1 cellular context compared by ENCODE assay signal in the genomic region with DNA sequence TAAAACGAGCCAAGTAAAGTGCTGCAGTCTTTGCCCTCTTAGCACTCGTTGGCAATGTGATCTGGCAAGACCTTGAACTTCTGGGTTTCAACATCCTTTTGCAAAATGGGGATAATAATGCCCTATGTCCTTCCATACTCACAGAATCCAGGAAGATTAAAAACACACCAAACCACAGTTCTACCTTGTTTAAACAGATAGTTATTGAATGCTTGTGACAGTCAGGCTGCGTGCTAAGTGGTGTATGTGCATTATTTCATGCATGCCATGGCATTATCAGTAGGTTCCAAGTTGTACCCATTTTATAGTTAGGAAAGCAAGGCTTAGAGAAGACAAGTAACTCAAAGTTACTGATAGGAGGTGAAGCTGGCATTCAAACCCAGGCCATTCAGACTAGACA.
TF ChIP-seq lines count a peak whose summit lies in the region.

No MANE protein-coding gene starts in this region.

TF ChIP-seq in HepG2, 621 proteins besides CTCF, POLR2A, EP300 and RAD21 (continued from another document and continues in another):
- TF ChIP-seq, protein P1, sequence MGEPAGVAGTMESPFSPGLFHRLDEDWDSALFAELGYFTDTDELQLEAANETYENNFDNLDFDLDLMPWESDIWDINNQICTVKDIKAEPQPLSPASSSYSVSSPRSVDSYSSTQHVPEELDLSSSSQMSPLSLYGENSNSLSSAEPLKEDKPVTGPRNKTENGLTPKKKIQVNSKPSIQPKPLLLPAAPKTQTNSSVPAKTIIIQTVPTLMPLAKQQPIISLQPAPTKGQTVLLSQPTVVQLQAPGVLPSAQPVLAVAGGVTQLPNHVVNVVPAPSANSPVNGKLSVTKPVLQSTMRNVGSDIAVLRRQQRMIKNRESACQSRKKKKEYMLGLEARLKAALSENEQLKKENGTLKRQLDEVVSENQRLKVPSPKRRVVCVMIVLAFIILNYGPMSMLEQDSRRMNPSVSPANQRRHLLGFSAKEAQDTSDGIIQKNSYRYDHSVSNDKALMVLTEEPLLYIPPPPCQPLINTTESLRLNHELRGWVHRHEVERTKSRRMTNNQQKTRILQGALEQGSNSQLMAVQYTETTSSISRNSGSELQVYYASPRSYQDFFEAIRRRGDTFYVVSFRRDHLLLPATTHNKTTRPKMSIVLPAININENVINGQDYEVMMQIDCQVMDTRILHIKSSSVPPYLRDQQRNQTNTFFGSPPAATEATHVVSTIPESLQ (CRISPR knock-in tag; conservative IDR thresholded peaks at IDR 0.05): no peak
- TF ChIP-seq, protein P2, sequence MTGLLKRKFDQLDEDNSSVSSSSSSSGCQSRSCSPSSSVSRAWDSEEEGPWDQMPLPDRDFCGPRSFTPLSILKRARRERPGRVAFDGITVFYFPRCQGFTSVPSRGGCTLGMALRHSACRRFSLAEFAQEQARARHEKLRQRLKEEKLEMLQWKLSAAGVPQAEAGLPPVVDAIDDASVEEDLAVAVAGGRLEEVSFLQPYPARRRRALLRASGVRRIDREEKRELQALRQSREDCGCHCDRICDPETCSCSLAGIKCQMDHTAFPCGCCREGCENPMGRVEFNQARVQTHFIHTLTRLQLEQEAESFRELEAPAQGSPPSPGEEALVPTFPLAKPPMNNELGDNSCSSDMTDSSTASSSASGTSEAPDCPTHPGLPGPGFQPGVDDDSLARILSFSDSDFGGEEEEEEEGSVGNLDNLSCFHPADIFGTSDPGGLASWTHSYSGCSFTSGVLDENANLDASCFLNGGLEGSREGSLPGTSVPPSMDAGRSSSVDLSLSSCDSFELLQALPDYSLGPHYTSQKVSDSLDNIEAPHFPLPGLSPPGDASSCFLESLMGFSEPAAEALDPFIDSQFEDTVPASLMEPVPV (CRISPR knock-in tag; IDR thresholded peaks at IDR 0.05): no peak
- TF ChIP-seq, protein P3, sequence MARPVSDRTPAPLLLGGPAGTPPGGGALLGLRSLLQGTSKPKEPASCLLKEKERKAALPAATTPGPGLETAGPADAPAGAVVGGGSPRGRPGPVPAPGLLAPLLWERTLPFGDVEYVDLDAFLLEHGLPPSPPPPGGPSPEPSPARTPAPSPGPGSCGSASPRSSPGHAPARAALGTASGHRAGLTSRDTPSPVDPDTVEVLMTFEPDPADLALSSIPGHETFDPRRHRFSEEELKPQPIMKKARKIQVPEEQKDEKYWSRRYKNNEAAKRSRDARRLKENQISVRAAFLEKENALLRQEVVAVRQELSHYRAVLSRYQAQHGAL (CRISPR knock-in tag; IDR thresholded peaks at IDR 0.05; ENCODE audit: not compliant biosample characterization): no peak
- TF ChIP-seq ZNF616 (CRISPR knock-in tag; IDR thresholded peaks at IDR 0.05; ENCODE audit: low read depth): no peak
- TF ChIP-seq, protein P4, sequence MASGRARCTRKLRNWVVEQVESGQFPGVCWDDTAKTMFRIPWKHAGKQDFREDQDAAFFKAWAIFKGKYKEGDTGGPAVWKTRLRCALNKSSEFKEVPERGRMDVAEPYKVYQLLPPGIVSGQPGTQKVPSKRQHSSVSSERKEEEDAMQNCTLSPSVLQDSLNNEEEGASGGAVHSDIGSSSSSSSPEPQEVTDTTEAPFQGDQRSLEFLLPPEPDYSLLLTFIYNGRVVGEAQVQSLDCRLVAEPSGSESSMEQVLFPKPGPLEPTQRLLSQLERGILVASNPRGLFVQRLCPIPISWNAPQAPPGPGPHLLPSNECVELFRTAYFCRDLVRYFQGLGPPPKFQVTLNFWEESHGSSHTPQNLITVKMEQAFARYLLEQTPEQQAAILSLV (CRISPR knock-in tag; IDR thresholded peaks at IDR 0.05; ENCODE audit: borderline replicate concordance): no peak
- TF ChIP-seq, protein P5, sequence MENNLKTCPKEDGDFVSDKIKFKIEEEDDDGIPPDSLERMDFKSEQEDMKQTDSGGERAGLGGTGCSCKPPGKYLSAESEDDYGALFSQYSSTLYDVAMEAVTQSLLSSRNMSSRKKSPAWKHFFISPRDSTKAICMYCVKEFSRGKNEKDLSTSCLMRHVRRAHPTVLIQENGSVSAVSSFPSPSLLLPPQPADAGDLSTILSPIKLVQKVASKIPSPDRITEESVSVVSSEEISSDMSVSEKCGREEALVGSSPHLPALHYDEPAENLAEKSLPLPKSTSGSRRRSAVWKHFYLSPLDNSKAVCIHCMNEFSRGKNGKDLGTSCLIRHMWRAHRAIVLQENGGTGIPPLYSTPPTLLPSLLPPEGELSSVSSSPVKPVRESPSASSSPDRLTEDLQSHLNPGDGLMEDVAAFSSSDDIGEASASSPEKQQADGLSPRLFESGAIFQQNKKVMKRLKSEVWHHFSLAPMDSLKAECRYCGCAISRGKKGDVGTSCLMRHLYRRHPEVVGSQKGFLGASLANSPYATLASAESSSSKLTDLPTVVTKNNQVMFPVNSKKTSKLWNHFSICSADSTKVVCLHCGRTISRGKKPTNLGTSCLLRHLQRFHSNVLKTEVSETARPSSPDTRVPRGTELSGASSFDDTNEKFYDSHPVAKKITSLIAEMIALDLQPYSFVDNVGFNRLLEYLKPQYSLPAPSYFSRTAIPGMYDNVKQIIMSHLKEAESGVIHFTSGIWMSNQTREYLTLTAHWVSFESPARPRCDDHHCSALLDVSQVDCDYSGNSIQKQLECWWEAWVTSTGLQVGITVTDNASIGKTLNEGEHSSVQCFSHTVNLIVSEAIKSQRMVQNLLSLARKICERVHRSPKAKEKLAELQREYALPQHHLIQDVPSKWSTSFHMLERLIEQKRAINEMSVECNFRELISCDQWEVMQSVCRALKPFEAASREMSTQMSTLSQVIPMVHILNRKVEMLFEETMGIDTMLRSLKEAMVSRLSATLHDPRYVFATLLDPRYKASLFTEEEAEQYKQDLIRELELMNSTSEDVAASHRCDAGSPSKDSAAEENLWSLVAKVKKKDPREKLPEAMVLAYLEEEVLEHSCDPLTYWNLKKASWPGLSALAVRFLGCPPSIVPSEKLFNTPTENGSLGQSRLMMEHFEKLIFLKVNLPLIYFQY (CRISPR knock-in tag; IDR thresholded peaks at IDR 0.05; ENCODE audit: borderline replicate concordance): no peak
- no peak for TF ChIP-seq DNMT1 (CRISPR knock-in tag; IDR thresholded peaks at IDR 0.05)
- no peak for TF ChIP-seq ZNF672 (CRISPR knock-in tag; IDR thresholded peaks at IDR 0.05)
- no peak for TF ChIP-seq ARNTL (CRISPR knock-in tag; IDR thresholded peaks at IDR 0.05)
- no peak for TF ChIP-seq ZNF180 (CRISPR knock-in tag; IDR thresholded peaks at IDR 0.05; ENCODE audit: borderline replicate concordance, low read depth)
- TF ChIP-seq MBD4 (IDR thresholded peaks at IDR 0.05; ENCODE audit: borderline replicate concordance, low read length): no peak
- TF ChIP-seq, protein P6, sequence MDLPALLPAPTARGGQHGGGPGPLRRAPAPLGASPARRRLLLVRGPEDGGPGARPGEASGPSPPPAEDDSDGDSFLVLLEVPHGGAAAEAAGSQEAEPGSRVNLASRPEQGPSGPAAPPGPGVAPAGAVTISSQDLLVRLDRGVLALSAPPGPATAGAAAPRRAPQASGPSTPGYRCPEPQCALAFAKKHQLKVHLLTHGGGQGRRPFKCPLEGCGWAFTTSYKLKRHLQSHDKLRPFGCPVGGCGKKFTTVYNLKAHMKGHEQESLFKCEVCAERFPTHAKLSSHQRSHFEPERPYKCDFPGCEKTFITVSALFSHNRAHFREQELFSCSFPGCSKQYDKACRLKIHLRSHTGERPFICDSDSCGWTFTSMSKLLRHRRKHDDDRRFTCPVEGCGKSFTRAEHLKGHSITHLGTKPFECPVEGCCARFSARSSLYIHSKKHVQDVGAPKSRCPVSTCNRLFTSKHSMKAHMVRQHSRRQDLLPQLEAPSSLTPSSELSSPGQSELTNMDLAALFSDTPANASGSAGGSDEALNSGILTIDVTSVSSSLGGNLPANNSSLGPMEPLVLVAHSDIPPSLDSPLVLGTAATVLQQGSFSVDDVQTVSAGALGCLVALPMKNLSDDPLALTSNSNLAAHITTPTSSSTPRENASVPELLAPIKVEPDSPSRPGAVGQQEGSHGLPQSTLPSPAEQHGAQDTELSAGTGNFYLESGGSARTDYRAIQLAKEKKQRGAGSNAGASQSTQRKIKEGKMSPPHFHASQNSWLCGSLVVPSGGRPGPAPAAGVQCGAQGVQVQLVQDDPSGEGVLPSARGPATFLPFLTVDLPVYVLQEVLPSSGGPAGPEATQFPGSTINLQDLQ (CRISPR knock-in tag; IDR thresholded peaks at IDR 0.05): no peak
- no peak for TF ChIP-seq ZNF850 (CRISPR knock-in tag; conservative IDR thresholded peaks at IDR 0.05)
- no peak for TF ChIP-seq ZFX (CRISPR knock-in tag; IDR thresholded peaks at IDR 0.05; ENCODE audit: low read depth)
- TF ChIP-seq ZNF224 (CRISPR knock-in tag; IDR thresholded peaks at IDR 0.05): no peak
- TF ChIP-seq, protein P7, sequence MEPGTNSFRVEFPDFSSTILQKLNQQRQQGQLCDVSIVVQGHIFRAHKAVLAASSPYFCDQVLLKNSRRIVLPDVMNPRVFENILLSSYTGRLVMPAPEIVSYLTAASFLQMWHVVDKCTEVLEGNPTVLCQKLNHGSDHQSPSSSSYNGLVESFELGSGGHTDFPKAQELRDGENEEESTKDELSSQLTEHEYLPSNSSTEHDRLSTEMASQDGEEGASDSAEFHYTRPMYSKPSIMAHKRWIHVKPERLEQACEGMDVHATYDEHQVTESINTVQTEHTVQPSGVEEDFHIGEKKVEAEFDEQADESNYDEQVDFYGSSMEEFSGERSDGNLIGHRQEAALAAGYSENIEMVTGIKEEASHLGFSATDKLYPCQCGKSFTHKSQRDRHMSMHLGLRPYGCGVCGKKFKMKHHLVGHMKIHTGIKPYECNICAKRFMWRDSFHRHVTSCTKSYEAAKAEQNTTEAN (CRISPR knock-in tag; conservative IDR thresholded peaks at IDR 0.05): no peak
- no peak for TF ChIP-seq ZNF709 (CRISPR knock-in tag; IDR thresholded peaks at IDR 0.05)
- no peak for TF ChIP-seq FOXP1 (IDR thresholded peaks at IDR 0.05)
- TF ChIP-seq FOXP1 (CRISPR knock-in tag; IDR thresholded peaks at IDR 0.05): no peak
- no peak for TF ChIP-seq ZFYVE20 (CRISPR knock-in tag; IDR thresholded peaks at IDR 0.05; ENCODE audit: borderline replicate concordance, low read depth)
- TF ChIP-seq NFRKB (IDR thresholded peaks at IDR 0.05): no peak
- TF ChIP-seq ZNF292 (CRISPR knock-in tag; IDR thresholded peaks at IDR 0.05; ENCODE audit: borderline replicate concordance, low read depth): peak; percentile 72; the same call in 1 of the 2 replicates
- TF ChIP-seq, protein P8, sequence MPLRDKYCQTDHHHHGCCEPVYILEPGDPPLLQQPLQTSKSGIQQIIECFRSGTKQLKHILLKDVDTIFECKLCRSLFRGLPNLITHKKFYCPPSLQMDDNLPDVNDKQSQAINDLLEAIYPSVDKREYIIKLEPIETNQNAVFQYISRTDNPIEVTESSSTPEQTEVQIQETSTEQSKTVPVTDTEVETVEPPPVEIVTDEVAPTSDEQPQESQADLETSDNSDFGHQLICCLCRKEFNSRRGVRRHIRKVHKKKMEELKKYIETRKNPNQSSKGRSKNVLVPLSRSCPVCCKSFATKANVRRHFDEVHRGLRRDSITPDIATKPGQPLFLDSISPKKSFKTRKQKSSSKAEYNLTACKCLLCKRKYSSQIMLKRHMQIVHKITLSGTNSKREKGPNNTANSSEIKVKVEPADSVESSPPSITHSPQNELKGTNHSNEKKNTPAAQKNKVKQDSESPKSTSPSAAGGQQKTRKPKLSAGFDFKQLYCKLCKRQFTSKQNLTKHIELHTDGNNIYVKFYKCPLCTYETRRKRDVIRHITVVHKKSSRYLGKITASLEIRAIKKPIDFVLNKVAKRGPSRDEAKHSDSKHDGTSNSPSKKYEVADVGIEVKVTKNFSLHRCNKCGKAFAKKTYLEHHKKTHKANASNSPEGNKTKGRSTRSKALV (CRISPR knock-in tag; IDR thresholded peaks at IDR 0.05): no peak
- TF ChIP-seq ADNP (CRISPR knock-in tag; IDR thresholded peaks at IDR 0.05): 0 out of 2 replicates have a peak, but pooled peaks have one; percentile 68
- TF ChIP-seq ZSCAN25 (CRISPR knock-in tag; IDR thresholded peaks at IDR 0.05): no peak
- no peak for TF ChIP-seq GATAD1 (CRISPR knock-in tag; IDR thresholded peaks at IDR 0.05)
- TF ChIP-seq PTBP1 (IDR thresholded peaks at IDR 0.05; ENCODE audit: low read depth, low read length, poor library complexity, severe bottlenecking): no peak
- TF ChIP-seq ZSCAN20 (CRISPR knock-in tag; IDR thresholded peaks at IDR 0.05; ENCODE audit: borderline replicate concordance): no peak
- no peak for TF ChIP-seq ZNF879 (CRISPR knock-in tag; IDR thresholded peaks at IDR 0.05)
- TF ChIP-seq ELF1 (CRISPR knock-in tag; IDR thresholded peaks at IDR 0.05): no peak
- no peak for TF ChIP-seq ZNF543 (CRISPR knock-in tag; IDR thresholded peaks at IDR 0.05)
- no peak for TF ChIP-seq ZBTB3 (CRISPR knock-in tag; IDR thresholded peaks at IDR 0.05; ENCODE audit: borderline replicate concordance, low read depth)
- TF ChIP-seq RXRA (CRISPR knock-in tag; IDR thresholded peaks at IDR 0.05): no peak
- no peak for TF ChIP-seq ZFY (CRISPR knock-in tag; IDR thresholded peaks at IDR 0.05)
- TF ChIP-seq, protein P9, sequence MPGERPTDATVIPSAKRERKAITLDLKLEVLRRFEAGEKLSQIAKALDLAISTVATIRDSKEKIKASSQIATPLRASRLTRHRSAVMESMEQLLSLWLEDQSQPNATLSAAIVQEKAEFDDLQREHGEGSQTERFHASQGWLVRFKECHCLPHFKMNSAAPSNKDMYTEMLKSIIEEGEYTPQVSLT (CRISPR knock-in tag; IDR thresholded peaks at IDR 0.05; ENCODE audit: borderline replicate concordance, low read depth): no peak
- TF ChIP-seq RFX5 (IDR thresholded peaks at IDR 0.05; ENCODE audit: low read depth, low read length): no peak
- TF ChIP-seq, protein P10, sequence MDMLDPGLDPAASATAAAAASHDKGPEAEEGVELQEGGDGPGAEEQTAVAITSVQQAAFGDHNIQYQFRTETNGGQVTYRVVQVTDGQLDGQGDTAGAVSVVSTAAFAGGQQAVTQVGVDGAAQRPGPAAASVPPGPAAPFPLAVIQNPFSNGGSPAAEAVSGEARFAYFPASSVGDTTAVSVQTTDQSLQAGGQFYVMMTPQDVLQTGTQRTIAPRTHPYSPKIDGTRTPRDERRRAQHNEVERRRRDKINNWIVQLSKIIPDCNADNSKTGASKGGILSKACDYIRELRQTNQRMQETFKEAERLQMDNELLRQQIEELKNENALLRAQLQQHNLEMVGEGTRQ (IDR thresholded peaks at IDR 0.05; ENCODE audit: low read depth, low read length): no peak
- TF ChIP-seq, protein P10 (CRISPR knock-in tag; IDR thresholded peaks at IDR 0.05; ENCODE audit: borderline replicate concordance): no peak
- no peak for TF ChIP-seq KMT2B (CRISPR knock-in tag; IDR thresholded peaks at IDR 0.05)
- TF ChIP-seq ZNF234 (CRISPR knock-in tag; conservative IDR thresholded peaks at IDR 0.05): no peak
- no peak for TF ChIP-seq ZBTB8A (CRISPR knock-in tag; IDR thresholded peaks at IDR 0.05; ENCODE audit: borderline replicate concordance, low read depth)
- no peak for TF ChIP-seq ISX (CRISPR knock-in tag; conservative IDR thresholded peaks at IDR 0.05)
- 0 out of 2 replicates have a peak, but pooled peaks have one; percentile 34 for TF ChIP-seq ZNF354B (CRISPR knock-in tag; IDR thresholded peaks at IDR 0.05)
- TF ChIP-seq SOX6 (IDR thresholded peaks at IDR 0.05): no peak
- peak; percentile 37 for TF ChIP-seq SOX6 (CRISPR knock-in tag; IDR thresholded peaks at IDR 0.05)
- no peak for TF ChIP-seq ZNF296 (CRISPR knock-in tag; conservative IDR thresholded peaks at IDR 0.05)
- TF ChIP-seq STAT5B (CRISPR knock-in tag; IDR thresholded peaks at IDR 0.05): no peak
